Comparison of ENCODE assay signal across 8 cellular contexts in genomic region chr11:114280696-114281095, GRCh38. TPM values are rescaled to one million over a fixed set of nuclear protein-coding genes. Genes with fewer than 3 reads are reported as not detected.
DNase-seq lines count a peak whose midpoint lies in the region; ATAC-seq and TF ChIP-seq lines count a peak whose summit lies in the region.

No MANE protein-coding gene starts in this region.

- H4K8ac ChIP-seq in mesenchymal stem cell (ENCODE audit: low read length) = peak overlapping the region; percentile 96

- H3K4me3 ChIP-seq in Caco-2 (ENCODE audit: low read depth, low read length) (no peak overlapping the region), NT2/D1 (ENCODE audit: insufficient read length, low read depth) (no peak overlapping the region), mesenchymal stem cell (ENCODE audit: insufficient read depth in 1 of 2, low read depth in 1 of 2, low read length in 2 of 2) (peak overlapping the region in 1 of 2 experiments; percentile 11)

- 19% methylated on average over 5 of the region's 6 CpGs for WGBS in mesenchymal stem cell

- no peaks in the 10 kb centered on the region for H3K79me1 ChIP-seq in mesenchymal stem cell (replicated peaks; ENCODE audit: low read length, poor library complexity, severe bottlenecking)

- peak; percentile 94 to 95 for TF ChIP-seq CTCF in Caco-2 (IDR thresholded peaks at IDR 0.05; ENCODE audit: insufficient read depth in 1 of 2, low read depth in 1 of 2, low read length in 1 of 2, severe bottlenecking in 1 of 2, unreplicated experiment in 1 of 2)

- no peaks in the 10 kb centered on the region for H3K9me3 ChIP-seq in Caco-2
- H3K9me3 ChIP-seq in NT2/D1 (ENCODE audit: insufficient read depth, low read length) = no peaks in the 10 kb centered on the region
- no peaks in the 10 kb centered on the region for H3K9me3 ChIP-seq in mesenchymal stem cell (ENCODE audit: control insufficient read depth, low read length)

- ATAC-seq in HG02870 (IDR thresholded peaks at IDR 0.05; ENCODE audit: unreplicated experiment) = no peak
- no peak for ATAC-seq in GM19455 (IDR thresholded peaks at IDR 0.05; ENCODE audit: unreplicated experiment)

- no peaks in the 10 kb centered on the region for H3K36me3 Mint-ChIP-seq in Caco-2 (ENCODE audit: insufficient read depth, unreplicated experiment)

- H2BK120ac ChIP-seq in mesenchymal stem cell (ENCODE audit: low read depth, low read length) = peak overlapping the region; percentile 1

- peaks cover 22% of the 10 kb centered on the region; the same call in 1 of the 2 replicates for H3K4me1 ChIP-seq in Caco-2
- peaks cover 2% of the 10 kb centered on the region for H3K4me1 ChIP-seq in NT2/D1 (ENCODE audit: insufficient read depth, insufficient read length)
- H3K4me1 ChIP-seq in mesenchymal stem cell (ENCODE audit: control insufficient read depth, insufficient read depth, low read depth, low read length) = peaks cover 15% of the 10 kb centered on the region

- H2AFZ ChIP-seq in mesenchymal stem cell (ENCODE audit: low read depth, low read length) = peak overlapping the region; percentile 84

- DNase-seq in Caco-2 (peak; percentile 86), HPDE6-E6E7 (ENCODE audit: extremely low spot score) (peak; percentile 48), NT2/D1 (ENCODE audit: low read depth, low spot score) (peak; percentile 81), dedifferentiated amniotic fluid mesenchymal stem cell (ENCODE audit: extremely low spot score) (peak; percentile 80), mesenchymal stem cell (peak; percentile 94), mesenteric fat pad (ENCODE audit: low spot score) (no peak)

- H3K23ac ChIP-seq in mesenchymal stem cell (ENCODE audit: low read length in 2 of 2) = no peak overlapping the region

- peak overlapping the region; percentile 64 for H2AK5ac ChIP-seq in mesenchymal stem cell (ENCODE audit: low read length, severe bottlenecking)

- no peak overlapping the region for H3K4me3 Mint-ChIP-seq in Caco-2 (ENCODE audit: unreplicated experiment)

- H3K36me3 ChIP-seq in Caco-2 (ENCODE audit: control insufficient read depth, insufficient read depth, low read length) = no peaks in the 10 kb centered on the region
- no peaks in the 10 kb centered on the region for H3K36me3 ChIP-seq in NT2/D1 (ENCODE audit: insufficient read depth, insufficient read length, low read length)
- no peaks in the 10 kb centered on the region for H3K36me3 ChIP-seq in mesenchymal stem cell (ENCODE audit: control insufficient read depth in 1 of 2, insufficient read depth in 2 of 2, low read depth in 1 of 2, low read length in 2 of 2)

- no peak overlapping the region for H3K4me2 ChIP-seq in mesenchymal stem cell (ENCODE audit: low read length, poor library complexity, severe bottlenecking)

- peak overlapping the region; percentile 2 to 91 for H2BK12ac ChIP-seq in mesenchymal stem cell (ENCODE audit: low read length in 2 of 2)

- CTCF ChIA-PET in Caco-2 (lab: Charles Lee) = interaction anchor here (0.6 to 1.3 kb wide), 9 partner anchors 14 to 458 kb away, joined by 3 to 12 read pairs (median 5); no protein-coding TSS in a partner anchor

- no peaks in the 10 kb centered on the region; the same call in 1 of the 2 replicates for H3K27me3 ChIP-seq in Caco-2 (replicated peaks; ENCODE audit: control insufficient read depth, insufficient read depth, low read length)
- no peaks in the 10 kb centered on the region for H3K27me3 ChIP-seq in NT2/D1 (ENCODE audit: insufficient read depth, insufficient read length)
- H3K27me3 ChIP-seq in mesenchymal stem cell (ENCODE audit: control insufficient read depth in 1 of 2, insufficient read depth in 1 of 2, low read length in 2 of 2) = peaks cover 8 to 9% of the 10 kb centered on the region in 2 experiments

- H3K27ac Mint-ChIP-seq in Caco-2 (ENCODE audit: unreplicated experiment) = no peak overlapping the region

- no peak overlapping the region for H2BK5ac ChIP-seq in mesenchymal stem cell (ENCODE audit: low read depth, low read length, poor library complexity, severe bottlenecking)

- H3K27ac ChIP-seq in mesenchymal stem cell (ENCODE audit: low read length, poor library complexity, severe bottlenecking) = peak overlapping the region; percentile 31

- H3K4ac ChIP-seq in mesenchymal stem cell (ENCODE audit: low read depth in 1 of 2, low read length in 2 of 2) = peak overlapping the region; percentile 26 to 52

- BruUV-seq in Caco-2 (replicated peaks; lab: Mats Ljungman, UMichigan) = no TSS peak

- H3K9me3 Mint-ChIP-seq in Caco-2 (ENCODE audit: unreplicated experiment) = no peaks in the 10 kb centered on the region

- peak overlapping the region; percentile 58 for H4K91ac ChIP-seq in mesenchymal stem cell (ENCODE audit: low read length)

- intact Hi-C loops in Caco-2 (cut with micrococcal nuclease; ENCODE audit: unreplicated experiment) = loop anchor here (1.0 to 10.0 kb wide), 8 partner anchors 36 to 482 kb away; partner anchors contain the start of genes C11orf71 and RBM7

- no peak overlapping the region for H3K14ac ChIP-seq in mesenchymal stem cell (ENCODE audit: low read length in 2 of 2)

- H3K9ac ChIP-seq in NT2/D1 (ENCODE audit: insufficient read length, low read depth) = no peak overlapping the region
- H3K9ac ChIP-seq in mesenchymal stem cell (ENCODE audit: low read length) = peak overlapping the region; percentile 82

- no peaks in the 10 kb centered on the region for H3K27me3 Mint-ChIP-seq in Caco-2 (ENCODE audit: insufficient read depth, unreplicated experiment)

- no peak overlapping the region for H2BK15ac ChIP-seq in mesenchymal stem cell (ENCODE audit: low read depth, poor library complexity, severe bottlenecking)

- H3K18ac ChIP-seq in mesenchymal stem cell (ENCODE audit: low read depth in 1 of 2, low read length in 2 of 2) = peak overlapping the region; percentile 35 to 93

- POLR2A ChIA-PET in Caco-2 (lab: Charles Lee) = no interaction called here

- H3K4me1 Mint-ChIP-seq in Caco-2 (ENCODE audit: low read depth, unreplicated experiment) = peaks cover 27% of the 10 kb centered on the region

RNA-seq across cellular contexts. Expression of gene NNMT, which starts 15.5 kb away (rescaled TPM):
- total RNA-seq in Caco-2 (2022) = 2.4 TPM in 2 replicates
- 700 TPM for polyA plus RNA-seq in mesenchymal stem cell (2013, experiment 1 of 2)
- 645 TPM for polyA plus RNA-seq in mesenchymal stem cell (2013, experiment 2 of 2)
- total RNA-seq in mesenteric fat pad = 1,405 TPM

Comparison
In these comparisons a context has a peak if more than half of its experiments do, and no peak if none do; other contexts are left out.
1. RNA of gene NNMT, which starts 15.5 kb away (total RNA-seq): 1,405 TPM in mesenteric fat pad (single experiment); 2.4 TPM in Caco-2; every median in the first group is over 100 times any median in the second.